12 cellular contexts compared by ENCODE assay signal in the genomic region with DNA sequence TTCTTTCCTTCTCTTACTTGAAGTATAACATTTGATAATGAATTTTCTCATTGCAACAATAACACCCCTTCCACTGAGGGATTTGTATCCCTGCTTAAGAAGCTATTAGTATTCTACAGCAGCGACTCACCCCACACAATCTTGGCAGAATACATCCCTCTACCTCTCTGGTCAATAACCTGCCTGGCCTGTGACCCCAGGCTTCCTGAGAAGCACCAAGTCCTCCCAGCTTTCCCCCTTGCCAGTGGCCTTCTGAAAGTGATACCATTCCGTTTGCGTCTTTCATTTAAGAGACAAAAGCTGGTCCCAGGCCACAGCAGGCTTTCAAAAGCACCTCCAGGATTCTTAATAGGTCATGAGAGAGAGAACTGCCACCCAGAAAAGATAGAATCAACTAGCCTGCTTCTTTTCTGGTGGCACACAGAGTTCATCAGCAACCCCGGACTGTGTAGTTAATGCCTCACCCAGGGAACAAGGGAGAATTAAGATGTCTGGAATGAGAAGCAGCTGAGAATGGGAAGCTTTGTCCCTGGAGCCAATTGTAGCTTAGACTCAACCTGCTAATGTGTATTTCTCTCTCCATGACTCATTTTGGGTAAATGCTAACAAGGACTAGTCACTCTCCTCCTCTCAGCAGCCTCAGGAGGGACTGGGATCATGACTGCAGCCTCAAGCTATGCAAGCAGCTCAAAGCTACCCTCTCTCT.
A peak's percentile ranks its signal among the peaks of the same experiment; 100 is the strongest.
DNase-seq lines count a peak whose midpoint lies in the region; ATAC-seq and TF ChIP-seq lines count a peak whose summit lies in the region.
"Had no signal": no experiment of that assay in that cellular context is flagged by ENCODE, and none has a peak within 500 bp of the region (broad histone marks: within the 10 kb centered on the region; RNA-seq: fewer than 3 reads in every experiment).

No MANE protein-coding gene starts in this region.

- no peaks in the 10 kb centered on the region for H3K36me3 Mint-ChIP-seq in nephron progenitor cell (ENCODE audit: low read depth)
- H3K36me3 Mint-ChIP-seq: activated naive CD8-positive, alpha-beta T cell had no signal

- H3K36me3 ChIP-seq in NT2/D1 (ENCODE audit: insufficient read depth, insufficient read length, low read length) = no peaks in the 10 kb centered on the region
- H3K36me3 ChIP-seq in uterus = no peaks in the 10 kb centered on the region

- ATAC-seq in HG02763 (IDR thresholded peaks at IDR 0.05; ENCODE audit: unreplicated experiment) = no peak

- H3K9me3 ChIP-seq in NT2/D1 (ENCODE audit: insufficient read depth, low read length) (no peaks in the 10 kb centered on the region), uterus (no peaks in the 10 kb centered on the region)

- H3K4me3 ChIP-seq in NT2/D1 (ENCODE audit: insufficient read length, low read depth) (no peak overlapping the region), epithelial cell of esophagus (ENCODE audit: low read length) (peak overlapping the region; percentile 22), uterus (no peak overlapping the region)

- H3K4me1 ChIP-seq in NT2/D1 (ENCODE audit: insufficient read depth, insufficient read length) (no peaks in the 10 kb centered on the region), uterus (no peaks in the 10 kb centered on the region)

- H3K9ac ChIP-seq in NT2/D1 (ENCODE audit: insufficient read length, low read depth) = no peak overlapping the region

- H3K4me3 Mint-ChIP-seq in nephron progenitor cell = no peak overlapping the region
- H3K4me3 Mint-ChIP-seq: activated naive CD8-positive, alpha-beta T cell; stimulated activated naive CD8-positive, alpha-beta T cell treated with anti-CD3 and anti-CD28 coated beads, Interleukin-15, Interleukin-2, amounts not matched to agents 100 ng/mL and 50 ng/mL, for 24 hours had no signal

- H3K4me1 Mint-ChIP-seq in nephron progenitor cell = peaks cover 15% of the 10 kb centered on the region

- no peak for TF ChIP-seq CTCF in epithelial cell of esophagus (IDR thresholded peaks at IDR 0.05; ENCODE audit: insufficient read depth, low read depth, low read length, missing control alignments)
- no peak for TF ChIP-seq CTCF in nephron progenitor cell (IDR thresholded peaks at IDR 0.05)
- TF ChIP-seq CTCF in uterus (IDR thresholded peaks at IDR 0.05) = no peak

- H3K27ac Mint-ChIP-seq in nephron progenitor cell = peak overlapping the region; percentile 73
- H3K27ac Mint-ChIP-seq: activated naive CD8-positive, alpha-beta T cell; stimulated activated naive CD8-positive, alpha-beta T cell treated with anti-CD3 and anti-CD28 coated beads, Interleukin-15, Interleukin-2, amounts not matched to agents 100 ng/mL and 50 ng/mL, for 24 hours had no signal

- peaks cover 8% of the 10 kb centered on the region for H3K27me3 Mint-ChIP-seq in nephron progenitor cell (ENCODE audit: low read depth, poor library complexity)

- peaks cover 18% of the 10 kb centered on the region for H3K9me3 Mint-ChIP-seq in nephron progenitor cell

- peak; percentile 91 for DNase-seq in Daoy (ENCODE audit: low read depth)
- peak; percentile 59 for DNase-seq in NT2/D1 (ENCODE audit: low read depth, low spot score)
- peak; percentile 98 for DNase-seq in epithelial cell of esophagus (ENCODE audit: low read depth)
- DNase-seq in nephron progenitor cell = no peak
- no peak for DNase-seq in uterus
- DNase-seq in NCI-H748 treated with DMSO at 0.1 percent for 48 hours (lab: John Stamatoyannopoulos, UW) = no peak
- no peak for DNase-seq in NCI-H1930 (lab: John Stamatoyannopoulos, UW)
- DNase-seq: DND-41, NCI-H2081 had no signal

- intact Hi-C loops in uterus (cut with DNase I; ENCODE audit: low total_unique reads) = no loop called here

- H3K27ac ChIP-seq in uterus = no peak overlapping the region

- no peak for TF ChIP-seq POLR2A in uterus (IDR thresholded peaks at IDR 0.05)

- H3K27me3 ChIP-seq in NT2/D1 (ENCODE audit: insufficient read depth, insufficient read length) = no peaks in the 10 kb centered on the region
- H3K27me3 ChIP-seq in uterus = no peaks in the 10 kb centered on the region

Comparison
In these comparisons a context has a peak if more than half of its experiments do, and no peak if none do; other contexts are left out.
1. DNase-seq: peak in Daoy (single experiment), NT2/D1 (single experiment) and epithelial cell of esophagus (single experiment); none in nephron progenitor cell (single experiment), uterus (0 of 2), NCI-H748 treated with DMSO at 0.1 percent for 48 hours (single experiment) and NCI-H1930 (0 of 2).